In genomic region chr5:107395632-107396350, GRCh38 we compare ENCODE assay signal across 10 cellular contexts.
DNase-seq lines count a peak whose midpoint lies in the region; ATAC-seq, FAIRE-seq and TF ChIP-seq lines count a peak whose summit lies in the region.
"Had no signal": no experiment of that assay in that cellular context is flagged by ENCODE, and none has a peak within 500 bp of the region (broad histone marks: within the 10 kb centered on the region; RNA-seq: fewer than 3 reads in every experiment).

No MANE protein-coding gene starts in this region.

- H3K36me3 Mint-ChIP-seq in astrocyte (ENCODE audit: low read depth, unreplicated experiment) = peaks cover 11% of the 10 kb centered on the region
- no peaks in the 10 kb centered on the region for H3K36me3 Mint-ChIP-seq in activated T-helper 2 cell treated with anti-CD3 and anti-CD28 coated beads, Interferon-gamma antibody, Interleukin-2, Interleukin-4, amounts not matched to agents 10 μg/mL and 5 μg/mL and 100 μg/mL, durations not matched to agents 14 hours and 24 hours and 36 hours (ENCODE audit: low read depth)

- peak overlapping the region; percentile 44 for H3K4me2 ChIP-seq in astrocyte (ENCODE audit: low read length)

- H3K27ac Mint-ChIP-seq in astrocyte (ENCODE audit: unreplicated experiment) = peak overlapping the region; percentile 63
- H3K27ac Mint-ChIP-seq in activated T-helper 2 cell treated with anti-CD3 and anti-CD28 coated beads, Interferon-gamma antibody, Interleukin-2, Interleukin-4, amounts not matched to agents 10 μg/mL and 5 μg/mL and 100 μg/mL, durations not matched to agents 14 hours and 24 hours and 36 hours = no peak overlapping the region

- intact Hi-C loops in activated T-helper 2 cell treated with anti-CD3 and anti-CD28 coated beads, Interferon-gamma antibody, Interleukin-2, Interleukin-4, amounts not matched to agents 10 μg/mL and 5 μg/mL and 100 μg/mL, durations not matched to agents 14 hours and 24 hours and 36 hours (cut with micrococcal nuclease) = no loop called here

- no peak overlapping the region for H3K4me3 ChIP-seq in astrocyte (ENCODE audit: insufficient read depth, low read depth, low read length)

- no peaks in the 10 kb centered on the region for H4K20me1 ChIP-seq in astrocyte (ENCODE audit: insufficient read depth, low read length)

- no peaks in the 10 kb centered on the region for H3K9me3 Mint-ChIP-seq in astrocyte (ENCODE audit: unreplicated experiment)
- no peaks in the 10 kb centered on the region for H3K9me3 Mint-ChIP-seq in activated T-helper 2 cell treated with anti-CD3 and anti-CD28 coated beads, Interferon-gamma antibody, Interleukin-2, Interleukin-4, amounts not matched to agents 10 μg/mL and 5 μg/mL and 100 μg/mL, durations not matched to agents 14 hours and 24 hours and 36 hours
- H3K9me3 Mint-ChIP-seq: activated T-cell treated with anti-CD3 and anti-CD28 coated beads, Interleukin-2, amount 50 U/mL, for 4 hours had no signal

- POLR2A ChIA-PET in RWPE1 (lab: Yijun Ruan, JAX; ENCODE audit: low non-redundant PET) = no interaction called here

- H3K9me3 ChIP-seq in astrocyte (ENCODE audit: insufficient read depth, low read depth, low read length) = no peaks in the 10 kb centered on the region

- no peaks in the 10 kb centered on the region for H3K79me2 ChIP-seq in astrocyte (ENCODE audit: insufficient read depth, low read length)

- H3K36me3 ChIP-seq in astrocyte (ENCODE audit: insufficient read depth, low read length) = no peaks in the 10 kb centered on the region

- DNase-seq in astrocyte (ENCODE audit: low read depth) (peak; percentile 61), RWPE1 (ENCODE audit: low spot score) (no peak), HT-29 (ENCODE audit: low spot score) (no peak)
- no peak for DNase-seq in activated T-helper 2 cell treated with anti-CD3 and anti-CD28 coated beads, Interferon-gamma antibody, Interleukin-2, Interleukin-4, amounts not matched to agents 10 μg/mL and 5 μg/mL and 100 μg/mL, durations not matched to agents 14 hours and 24 hours and 36 hours (ENCODE audit: low spot score)
- no peak for DNase-seq in activated CD8-positive, alpha-beta memory T cell treated with anti-CD3 and anti-CD28 coated beads, Interleukin-2, amount 50 U/mL, for 4 hours
- DNase-seq: activated T-cell treated with anti-CD3 and anti-CD28 coated beads, Interleukin-2, amount 50 U/mL, for 4 hours had no signal

- H3K4me3 Mint-ChIP-seq in astrocyte (ENCODE audit: unreplicated experiment) = no peak overlapping the region
- no peak overlapping the region for H3K4me3 Mint-ChIP-seq in activated T-helper 2 cell treated with anti-CD3 and anti-CD28 coated beads, Interferon-gamma antibody, Interleukin-2, Interleukin-4, amounts not matched to agents 10 μg/mL and 5 μg/mL and 100 μg/mL, durations not matched to agents 14 hours and 24 hours and 36 hours (ENCODE audit: low read depth)
- H3K4me3 Mint-ChIP-seq: activated T-cell treated with anti-CD3 and anti-CD28 coated beads, Interleukin-2, amount 50 U/mL, for 4 hours had no signal

- peak; percentile 74 for ATAC-seq in GM18502 (IDR thresholded peaks at IDR 0.05; ENCODE audit: poor library complexity, unreplicated experiment)
- peak; percentile 71 for ATAC-seq in GM21526 (IDR thresholded peaks at IDR 0.05; ENCODE audit: low FRiP score, unreplicated experiment)
- ATAC-seq in HG03139 (IDR thresholded peaks at IDR 0.05; ENCODE audit: unreplicated experiment) = peak; percentile 70
- ATAC-seq: activated T-cell treated with anti-CD3 and anti-CD28 coated beads, Interleukin-2, amount 50 U/mL, for 4 hours had no signal

- CTCF ChIA-PET in RWPE1 (lab: Yijun Ruan, JAX) = no interaction called here

- peaks cover 10% of the 10 kb centered on the region for H3K4me1 ChIP-seq in astrocyte (ENCODE audit: insufficient read depth, low read length)

- H3K27ac ChIP-seq in astrocyte (ENCODE audit: low read depth, low read length) = no peak overlapping the region
- H3K27ac ChIP-seq in RWPE1 = no peak overlapping the region

- H2AFZ ChIP-seq in astrocyte (ENCODE audit: low read depth, low read length) = no peak overlapping the region

- no peak overlapping the region for H3K9ac ChIP-seq in astrocyte (ENCODE audit: low read length)

- no peak for FAIRE-seq in astrocyte (lab: Jason Lieb, UNC)
- FAIRE-seq: keratinocyte had no signal

- H3K27me3 Mint-ChIP-seq in astrocyte (ENCODE audit: low read depth, unreplicated experiment) = no peaks in the 10 kb centered on the region
- H3K27me3 Mint-ChIP-seq in activated T-helper 2 cell treated with anti-CD3 and anti-CD28 coated beads, Interferon-gamma antibody, Interleukin-2, Interleukin-4, amounts not matched to agents 10 μg/mL and 5 μg/mL and 100 μg/mL, durations not matched to agents 14 hours and 24 hours and 36 hours (ENCODE audit: low read depth) = peaks cover 24% of the 10 kb centered on the region

- H3K27me3 ChIP-seq in astrocyte (ENCODE audit: insufficient read depth, low read length) = peaks cover 3% of the 10 kb centered on the region

- TF ChIP-seq CTCF in astrocyte (IDR thresholded peaks at IDR 0.05; ENCODE audit: insufficient read depth, low read depth, low read length) (no peak), RWPE1 (conservative IDR thresholded peaks at IDR 0.05; ENCODE audit: low read depth) (no peak)

- peaks cover 24% of the 10 kb centered on the region for H3K4me1 Mint-ChIP-seq in astrocyte (ENCODE audit: low read depth, unreplicated experiment)
- H3K4me1 Mint-ChIP-seq in activated T-helper 2 cell treated with anti-CD3 and anti-CD28 coated beads, Interferon-gamma antibody, Interleukin-2, Interleukin-4, amounts not matched to agents 10 μg/mL and 5 μg/mL and 100 μg/mL, durations not matched to agents 14 hours and 24 hours and 36 hours (ENCODE audit: low read depth) = peaks cover 1% of the 10 kb centered on the region
